ENCODE assay signal across 22 cellular contexts in genomic region chr14:59017285-59017965, GRCh38.
"Had no signal": no experiment of that assay in that cellular context is flagged by ENCODE, and none has a peak within 500 bp of the region (broad histone marks: within the 10 kb centered on the region; RNA-seq: fewer than 3 reads in every experiment).

No MANE protein-coding gene starts in this region.

- H3K4me3 ChIP-seq: dorsolateral prefrontal cortex, heart right ventricle, lower lobe of right lung, mucosa of descending colon, prostate gland, right atrium auricular region, stomach, thyroid gland had no signal

- H3K9me3 ChIP-seq: neutrophil, prostate gland, thyroid gland had no signal

- H3K36me3 ChIP-seq: heart right ventricle, lower lobe of right lung, neutrophil, prostate gland, right atrium auricular region, stomach, thyroid gland had no signal

- H3K27ac ChIP-seq: dorsolateral prefrontal cortex, epithelial cell of prostate, heart right ventricle, lower lobe of right lung, neutrophil, prostate gland, right atrium auricular region, stomach, thyroid gland had no signal

- H3K4me1 ChIP-seq: heart right ventricle, lower lobe of right lung, prostate gland, right atrium auricular region, stomach, thyroid gland had no signal

- H3K27me3 ChIP-seq: neutrophil, right atrium auricular region, stomach, thyroid gland had no signal

- FAIRE-seq: colon had no signal

- DNase-seq: dorsolateral prefrontal cortex; effector CD4-positive, alpha-beta T cell; foreskin melanocyte; glutamatergic neuron; heart right ventricle; hippocampal formation; immature natural killer cell; islet precursor cell; left ventricle myocardium superior; lower lobe of right lung; mucosa of descending colon; naive B cell; stimulated activated CD4-positive, alpha-beta T cell treated with anti-CD3 and anti-CD28 coated beads, Interleukin-2, amount 100 ng/mL, for 24 hours; stimulated activated CD4-positive, alpha-beta T cell treated with anti-CD3 and anti-CD28 coated beads, Interleukin-4, amount 100 ng/mL, for 24 hours; stimulated activated naive CD4-positive, alpha-beta T cell treated with Interleukin-2 at 50 U/mL for 16 hours; stomach; thyroid gland had no signal
